ENCODE assay signal across 8 cellular contexts in the genomic region with DNA sequence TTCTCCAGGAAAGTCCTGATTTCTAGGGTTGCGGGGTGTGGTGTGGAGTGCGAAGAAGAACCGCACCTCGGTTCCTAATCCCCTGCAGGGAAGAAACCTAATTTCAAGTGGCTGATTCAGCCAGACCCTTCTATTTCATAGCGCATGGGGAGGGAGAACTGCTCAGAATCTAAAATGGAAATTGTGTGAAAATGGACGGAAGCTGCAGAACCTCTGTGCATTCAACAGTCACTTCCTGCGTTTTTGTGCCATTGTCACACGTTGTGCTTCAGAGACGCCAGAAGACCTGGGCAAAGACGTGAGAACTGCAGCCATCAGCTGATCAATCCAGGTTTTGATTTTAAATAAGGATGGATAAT. TPM values are rescaled to one million over a fixed set of nuclear protein-coding genes. Genes with fewer than 3 reads are reported as not detected.
A peak's percentile ranks its signal among the peaks of the same experiment; 100 is the strongest.
DNase-seq lines count a peak whose midpoint lies in the region; TF ChIP-seq lines count a peak whose summit lies in the region.

No MANE protein-coding gene starts in this region.

- no peak overlapping the region for H4K91ac ChIP-seq in neuronal stem cell (ENCODE audit: low read depth, low read length, poor library complexity)

- no peak overlapping the region for H3K27ac ChIP-seq in neuronal stem cell (replicated peaks; ENCODE audit: low read length)
- H3K27ac ChIP-seq in uterus, result peak overlapping the region in 1 of 2 donors; percentile 40

- peak overlapping the region; percentile 87 for H2AFZ ChIP-seq in neuronal stem cell (ENCODE audit: low read length)

- H3K9ac ChIP-seq in neuronal stem cell (ENCODE audit: low read depth, low read length, poor library complexity), result no peak overlapping the region

- no peak overlapping the region for H3K14ac ChIP-seq in neuronal stem cell (ENCODE audit: low read length)

- H2BK120ac ChIP-seq in neuronal stem cell (ENCODE audit: low read depth, low read length), result no peak overlapping the region

- intact Hi-C loops in uterus (cut with DNase I; ENCODE audit: low total_unique reads), result no loop called here

- H2BK5ac ChIP-seq in neuronal stem cell (ENCODE audit: low read length), result no peak overlapping the region

- no CpG with 5 or more reads among the region's 10 CpGs for WGBS in neuronal stem cell (ENCODE audit: extremely low coverage in 2 of 2, insufficient read length in 2 of 2, insufficient replicate concordance in 1 of 2), 2 donors

- H3K4ac ChIP-seq in neuronal stem cell (ENCODE audit: low read length), result no peak overlapping the region

- H4K8ac ChIP-seq in neuronal stem cell (ENCODE audit: low read depth, low read length), result no peak overlapping the region

- TF ChIP-seq CTCF in GM12865 (IDR thresholded peaks at IDR 0.05; ENCODE audit: insufficient read depth, low read depth, low read length, missing control alignments), result no peak
- TF ChIP-seq CTCF in uterus (IDR thresholded peaks at IDR 0.05), result no peak

- DNase-seq in GM12865 (ENCODE audit: low read depth) (peak; percentile 82), H7 (no peak), T follicular helper cell (ENCODE audit: low read depth) (peak; percentile 18), neuronal stem cell (ENCODE audit: low spot score) (no peak), mesenteric fat pad (ENCODE audit: low spot score) (no peak), HCEC 1CT (no peak), uterus (no peak)
- peak; percentile 15 for DNase-seq in effector CD4-positive, alpha-beta T cell

- H3K4me2 ChIP-seq in neuronal stem cell (ENCODE audit: insufficient read depth, low read length, poor library complexity, severe bottlenecking), result peak overlapping the region; percentile 50

- no peak overlapping the region for H2BK15ac ChIP-seq in neuronal stem cell (ENCODE audit: low read length)

- H3K9me3 ChIP-seq in neuronal stem cell (replicated peaks in 1 of 2; ENCODE audit: control insufficient read depth in 2 of 2, insufficient read depth in 1 of 2, low read depth in 1 of 2, low read length in 2 of 2), result no peaks in the 10 kb centered on the region
- H3K9me3 ChIP-seq in uterus, result no peaks in the 10 kb centered on the region

- H3K18ac ChIP-seq in neuronal stem cell (ENCODE audit: low read length), result no peak overlapping the region

- H3K4me1 ChIP-seq in neuronal stem cell (ENCODE audit: control insufficient read depth in 2 of 2, insufficient read depth in 1 of 2, low read depth in 1 of 2, low read length in 2 of 2) (peaks cover 3% of the 10 kb centered on the region in 2 donors), uterus (no peaks in the 10 kb centered on the region)

- H3K27me3 ChIP-seq in H7 (ENCODE audit: control insufficient read depth, insufficient read depth, low read length) (peaks cover 53% of the 10 kb centered on the region), neuronal stem cell (ENCODE audit: control insufficient read depth in 3 of 3, insufficient read depth in 3 of 3, low read depth in 1 of 3, low read length in 3 of 3) (peaks cover 7 to 92% (median 50%) of the 10 kb centered on the region in 3 experiments), uterus (peaks cover 0 to 6% of the 10 kb centered on the region in 2 donors)

- no peak overlapping the region for H2AK5ac ChIP-seq in neuronal stem cell (ENCODE audit: low read depth, low read length)

- no peak for TF ChIP-seq POLR2A in uterus (IDR thresholded peaks at IDR 0.05)

- H3K36me3 ChIP-seq in H7 (replicated peaks; ENCODE audit: control insufficient read depth, insufficient read depth, low read length) (no peaks in the 10 kb centered on the region), neuronal stem cell (replicated peaks in 1 of 2; ENCODE audit: control insufficient read depth in 2 of 2, insufficient read depth in 2 of 2, low read length in 2 of 2) (no peaks in the 10 kb centered on the region), uterus (no peaks in the 10 kb centered on the region)

- H2BK12ac ChIP-seq in neuronal stem cell (ENCODE audit: low read length), result no peak overlapping the region

- peak overlapping the region; percentile 82 for H3K4me3 ChIP-seq in GM12865 (ENCODE audit: low read depth, low read length)
- H3K4me3 ChIP-seq in H7 (ENCODE audit: insufficient read depth, low read depth, low read length), result peak overlapping the region; percentile 42
- H3K4me3 ChIP-seq in neuronal stem cell (ENCODE audit: low read length in 2 of 2), result peak overlapping the region in 1 of 2 donors; percentile 35
- H3K4me3 ChIP-seq in uterus, result peak overlapping the region in 1 of 2 donors; percentile 58

- H3K23ac ChIP-seq in neuronal stem cell (ENCODE audit: low read depth, low read length, poor library complexity), result peak overlapping the region; percentile 16

- no peaks in the 10 kb centered on the region for H3K79me1 ChIP-seq in neuronal stem cell (ENCODE audit: low read depth, low read length)

RNA-seq across cellular contexts. Expression of gene SIDT1, which starts 1.2 kb away (rescaled TPM):
- not detected in 2 replicates for total RNA-seq in H7 (2014; rRNA removed; shearing (Covaris generic))
- polyA plus RNA-seq in neuronal stem cell (2013, experiment 1 of 2), result not detected
- not detected for polyA plus RNA-seq in neuronal stem cell (2013, experiment 2 of 2)
- 1.5 TPM for total RNA-seq in mesenteric fat pad
- 1 to 10 TPM in 2 of 4 donors, not detected in 2; 1.8 to 3.7 TPM for total RNA-seq in uterus

RNA-seq across cellular contexts. Expression of gene SPICE1, which starts 18.6 kb away (rescaled TPM):
- 11.2 and 13.0 TPM in 2 replicates for total RNA-seq in H7 (2014; rRNA removed; shearing (Covaris generic))
- polyA plus RNA-seq in neuronal stem cell (2013, experiment 1 of 2), result 18.3 TPM
- polyA plus RNA-seq in neuronal stem cell (2013, experiment 2 of 2), result 18.3 TPM
- total RNA-seq in mesenteric fat pad (9.9 TPM), uterus (10 to 100 TPM; 37.8 to 69.4 (median 59.1) TPM)

Comparison
In these comparisons a context has a peak if more than half of its experiments do, and no peak if none do; other contexts are left out.
1. DNase-seq: peak in GM12865 (single experiment), T follicular helper cell (single experiment) and effector CD4-positive, alpha-beta T cell (single experiment); none in H7 (single experiment), neuronal stem cell (single experiment), mesenteric fat pad (single experiment), HCEC 1CT (single experiment) and uterus (0 of 2).